ENCODE assay signal across 9 cellular contexts in genomic region chr3:66450389-66451022, GRCh38. TPM values are rescaled to one million over a fixed set of nuclear protein-coding genes. Genes with fewer than 3 reads are reported as not detected.
DNase-seq lines count a peak whose midpoint lies in the region; ATAC-seq and TF ChIP-seq lines count a peak whose summit lies in the region.
"Had no signal": no experiment of that assay in that cellular context is flagged by ENCODE, and none has a peak within 500 bp of the region (broad histone marks: within the 10 kb centered on the region; RNA-seq: fewer than 3 reads in every experiment).

No MANE protein-coding gene starts in this region.

- intact Hi-C loops in esophagus squamous epithelium (cut with DNase I), result no loop called here

- H3K27me3 ChIP-seq in esophagus squamous epithelium, result no peaks in the 10 kb centered on the region

- TF ChIP-seq POLR2A in esophagus squamous epithelium (IDR thresholded peaks at IDR 0.05), result no peak

- H3K36me3 ChIP-seq in esophagus squamous epithelium, result peaks cover 0 to 4% (median 0%) of the 10 kb centered on the region in 3 donors

- no peaks in the 10 kb centered on the region for H3K9me3 ChIP-seq in esophagus squamous epithelium

- no peak overlapping the region for H3K4me3 ChIP-seq in AG09309 (ENCODE audit: control insufficient read depth, low read depth, low read length)
- peak overlapping the region in 3 of 4 donors; percentile 17 to 50 (median 27) for H3K4me3 ChIP-seq in esophagus squamous epithelium

- ATAC-seq in HG02840 (IDR thresholded peaks at IDR 0.05; ENCODE audit: low FRiP score, unreplicated experiment), result no peak
- ATAC-seq in GM18502 (IDR thresholded peaks at IDR 0.05; ENCODE audit: poor library complexity, unreplicated experiment), result no peak
- no peak for ATAC-seq in HG02798 (IDR thresholded peaks at IDR 0.05; ENCODE audit: poor library complexity, unreplicated experiment)
- ATAC-seq: activated CD8-positive, alpha-beta T cell treated with anti-CD3 and anti-CD28 coated beads, Interleukin-2, amount 10 ng/mL, durations not matched to agents 7 days and 5 days had no signal

- DNase-seq in AG09309 (ENCODE audit: low read depth) (peak; percentile 42), RPMI7951 (ENCODE audit: low read depth) (peak; percentile 77), esophagus squamous epithelium (lab: John Stamatoyannopoulos, UW) (no peak), myocyte (ENCODE audit: low read depth) (peak; percentile 49), NK-92 (lab: John Stamatoyannopoulos, UW; ENCODE audit: unreplicated experiment) (no peak)
- DNase-seq: activated CD8-positive, alpha-beta T cell treated with anti-CD3 and anti-CD28 coated beads, Interleukin-2, amount 10 ng/mL, durations not matched to agents 7 days and 5 days had no signal

- peak overlapping the region; percentile 36 to 82 (median 71) for H3K27ac ChIP-seq in esophagus squamous epithelium

- 14 to 23% methylated on average over 3 to 4 of the region's 4 CpGs for WGBS in esophagus squamous epithelium, 2 donors

- TF ChIP-seq CTCF in AG09309 (IDR thresholded peaks at IDR 0.05; ENCODE audit: control insufficient read depth, insufficient read depth, low read depth, low read length, missing control alignments), result no peak
- no peak for TF ChIP-seq CTCF in esophagus squamous epithelium (IDR thresholded peaks at IDR 0.05)

- H3K4me1 ChIP-seq in esophagus squamous epithelium, result peaks cover 28 to 69% (median 52%) of the 10 kb centered on the region in 3 donors

RNA-seq across cellular contexts. Expression of gene LRIG1, which starts 50.3 kb away (rescaled TPM):
- 51.9 and 56.7 TPM in 2 replicates for total RNA-seq in RPMI7951 (2014; rRNA removed; shearing (Covaris generic))
- 10 to 100 TPM in 3 of 4 donors, 1 to 10 TPM in 1; 7.5 to 30.5 (median 15.1) TPM for total RNA-seq in esophagus squamous epithelium
- total RNA-seq in myocyte, result 3.0 and 3.4 TPM in 2 replicates
- 3.3 TPM for polyA plus RNA-seq in myocyte (2012)

Comparison
In these comparisons a context has a peak if more than half of its experiments do, and no peak if none do; other contexts are left out.
1. DNase-seq: peak in AG09309 (single experiment), RPMI7951 (single experiment) and myocyte (single experiment); none in esophagus squamous epithelium (single experiment) and NK-92 (single experiment).